Comparison of ENCODE assay signal across 18 cellular contexts in genomic region chr22:37183432-37184379, GRCh38. TPM values are rescaled to one million over a fixed set of nuclear protein-coding genes. Genes with fewer than 3 reads are reported as not detected.
DNase-seq lines count a peak whose midpoint lies in the region; ATAC-seq and TF ChIP-seq lines count a peak whose summit lies in the region.
"Had no signal": no experiment of that assay in that cellular context is flagged by ENCODE, and none has a peak within 500 bp of the region (broad histone marks: within the 10 kb centered on the region; RNA-seq: fewer than 3 reads in every experiment).

No MANE protein-coding gene starts in this region.

- POLR2A ChIA-PET in CD4-positive, alpha-beta memory T cell (lab: Charles Lee; ENCODE audit: partially characterized antibody): interaction anchor here (0.7 to 1.5 kb wide), 8 partner anchors 9 to 61 kb away, joined by 3 to 4 read pairs (median 4); no protein-coding TSS in a partner anchor

- H2AK5ac ChIP-seq in mesendoderm (ENCODE audit: low read length): no peak overlapping the region

- no peak overlapping the region for H3K4ac ChIP-seq in mesendoderm (ENCODE audit: low read depth, low read length)

- no peak overlapping the region for H3K23ac ChIP-seq in mesendoderm (ENCODE audit: low read length)

- H3K4me3 ChIP-seq in BLaER1 (no peak overlapping the region), RWPE2 (ENCODE audit: severe bottlenecking) (no peak overlapping the region), mesendoderm (ENCODE audit: low read length) (no peak overlapping the region), HAP-1 (no peak overlapping the region)
- H3K4me3 ChIP-seq in CD4-positive, alpha-beta memory T cell (ENCODE audit: low read length in 2 of 2): no peak overlapping the region
- H3K4me3 ChIP-seq: skin epidermis had no signal

- H3K27me3 ChIP-seq in BLaER1 (no peaks in the 10 kb centered on the region), RWPE2 (ENCODE audit: insufficient read depth, poor library complexity, severe bottlenecking) (no peaks in the 10 kb centered on the region), mesendoderm (ENCODE audit: insufficient read depth, low read length, poor library complexity) (no peaks in the 10 kb centered on the region), HAP-1 (ENCODE audit: low read depth) (0 out of 2 replicates have a peak, but pooled peaks cover 2% of the 10 kb centered on the region)
- no peaks in the 10 kb centered on the region for H3K27me3 ChIP-seq in CD4-positive, alpha-beta memory T cell (ENCODE audit: insufficient read depth, low read length)

- H3K56ac ChIP-seq in mesendoderm (ENCODE audit: low read length): peak overlapping the region; percentile 20

- H3K18ac ChIP-seq in mesendoderm (ENCODE audit: low read length): no peak overlapping the region

- no peaks in the 10 kb centered on the region for H3K27me3 Mint-ChIP-seq in CD4-positive, alpha-beta memory T cell
- no peaks in the 10 kb centered on the region for H3K27me3 Mint-ChIP-seq in T-helper 17 cell

- H3K4me1 ChIP-seq in BLaER1 (peaks cover 78% of the 10 kb centered on the region), RWPE2 (ENCODE audit: insufficient read depth, poor library complexity, severe bottlenecking) (peaks cover 20% of the 10 kb centered on the region), mesendoderm (ENCODE audit: control insufficient read depth, low read depth, low read length) (peaks cover 6% of the 10 kb centered on the region), HAP-1 (no peaks in the 10 kb centered on the region; the same call in 1 of the 2 replicates)
- H3K4me1 ChIP-seq in CD4-positive, alpha-beta memory T cell (ENCODE audit: insufficient read depth, low read length): peaks cover 55% of the 10 kb centered on the region

- no peak overlapping the region for H2BK5ac ChIP-seq in mesendoderm (ENCODE audit: low read length)

- H3K36me3 Mint-ChIP-seq in CD4-positive, alpha-beta memory T cell: peaks cover 0 to 2% of the 10 kb centered on the region in 2 donors
- no peaks in the 10 kb centered on the region for H3K36me3 Mint-ChIP-seq in T-helper 17 cell (ENCODE audit: low read depth)
- H3K36me3 Mint-ChIP-seq: naive B cell had no signal

- no peak overlapping the region for H2BK15ac ChIP-seq in mesendoderm (replicated peaks; ENCODE audit: low read depth)

- peaks cover 22 to 48% (median 34%) of the 10 kb centered on the region in 4 donors for H3K4me1 Mint-ChIP-seq in CD4-positive, alpha-beta memory T cell
- H3K4me1 Mint-ChIP-seq in T-helper 17 cell: peaks cover 13% of the 10 kb centered on the region

- peak overlapping the region; percentile 33; the same call in 1 of the 2 replicates for H3K27ac ChIP-seq in BLaER1
- H3K27ac ChIP-seq in CD4-positive, alpha-beta memory T cell (ENCODE audit: low read depth, low read length): no peak overlapping the region
- H3K27ac ChIP-seq in RWPE2 (ENCODE audit: poor library complexity, severe bottlenecking): no peak overlapping the region
- no peak overlapping the region for H3K27ac ChIP-seq in mesendoderm (ENCODE audit: low read depth, low read length)
- H3K27ac ChIP-seq: C4-2B had no signal

- no peaks in the 10 kb centered on the region for H4K20me1 ChIP-seq in BLaER1

- intact Hi-C loops in CD4-positive, alpha-beta memory T cell (cut with micrococcal nuclease): no loop called here

- H3K9ac ChIP-seq in BLaER1 (0 out of 2 replicates have a peak overlapping the region, but pooled peaks have one; percentile 3), mesendoderm (ENCODE audit: low read length) (no peak overlapping the region)

- no peak for DNase-seq in CD4-positive, alpha-beta memory T cell
- DNase-seq in RWPE2 (ENCODE audit: low spot score) (peak; percentile 42), mesendoderm (no peak), T-helper 17 cell (no peak), HAP-1 (ENCODE audit: low spot score in 2 of 2) (no peak), NCI-H526 (lab: John Stamatoyannopoulos, UW) (no peak)
- DNase-seq in activated CD4-positive, CD25-positive, alpha-beta regulatory T cell (lab: John Stamatoyannopoulos, UW): no peak
- DNase-seq: activated CD4-positive, alpha-beta T cell treated with anti-CD3 and anti-CD28 coated beads for 48 hours; activated gamma-delta T cell; naive B cell; NCI-H2171 had no signal

- H2BK120ac ChIP-seq in mesendoderm (ENCODE audit: low read depth, low read length): no peak overlapping the region

- H3K9me3 Mint-ChIP-seq in CD4-positive, alpha-beta memory T cell: peaks cover 0 to 2% (median 0%) of the 10 kb centered on the region in 8 donors
- H3K9me3 Mint-ChIP-seq: naive B cell had no signal

- H3K36me3 ChIP-seq in BLaER1 (no peaks in the 10 kb centered on the region), RWPE2 (ENCODE audit: low read depth) (no peaks in the 10 kb centered on the region), mesendoderm (ENCODE audit: control insufficient read depth, insufficient read depth, low read length) (no peaks in the 10 kb centered on the region), HAP-1 (replicated peaks) (no peaks in the 10 kb centered on the region)
- H3K36me3 ChIP-seq in CD4-positive, alpha-beta memory T cell (ENCODE audit: insufficient read depth, low read length): no peaks in the 10 kb centered on the region

- no peak overlapping the region for H4K8ac ChIP-seq in mesendoderm (ENCODE audit: low read depth, low read length)

- TF ChIP-seq CTCF in RWPE2 (IDR thresholded peaks at IDR 0.05; ENCODE audit: poor library complexity, severe bottlenecking): no peak

- in situ Hi-C loops in HAP-1 (cut with MboI; ENCODE audit: low sequenced_read_pairs): no loop called here

- no peaks in the 10 kb centered on the region for H3K79me1 ChIP-seq in mesendoderm (ENCODE audit: low read length)

- H3K79me2 ChIP-seq in mesendoderm (ENCODE audit: control insufficient read depth, insufficient read depth, low read length): no peaks in the 10 kb centered on the region

- peak overlapping the region; percentile 44 for H3K4me2 ChIP-seq in BLaER1
- no peak overlapping the region for H3K4me2 ChIP-seq in mesendoderm (ENCODE audit: low read length)

- peak overlapping the region in 4 of 7 donors; percentile 3 to 88 (median 40) for H3K27ac Mint-ChIP-seq in CD4-positive, alpha-beta memory T cell
- H3K27ac Mint-ChIP-seq in T-helper 17 cell: no peak overlapping the region

- no peak overlapping the region for H4K5ac ChIP-seq in mesendoderm (ENCODE audit: low read length)

- CTCF ChIA-PET in CD4-positive, alpha-beta memory T cell (lab: Charles Lee; ENCODE audit: partially characterized antibody): interaction anchor here (0.8 to 1.6 kb wide), 4 partner anchors 16 to 104 kb away, joined by 3 to 4 read pairs (median 3); no protein-coding TSS in a partner anchor

- no peak for ATAC-seq in RWPE2 (ENCODE audit: low read depth)
- ATAC-seq in T-helper 17 cell: no peak

- peak overlapping the region in 3 of 8 donors; percentile 20 to 61 (median 54) for H3K4me3 Mint-ChIP-seq in CD4-positive, alpha-beta memory T cell
- no peak overlapping the region for H3K4me3 Mint-ChIP-seq in T-helper 17 cell
- H3K4me3 Mint-ChIP-seq: naive B cell had no signal

- no CpG with 5 or more reads among the region's 17 CpGs for WGBS in mesendoderm (ENCODE audit: extremely low coverage, insufficient coverage, low lambda C conversion rate)

- H3K9me3 ChIP-seq in BLaER1: no peaks in the 10 kb centered on the region
- no peaks in the 10 kb centered on the region for H3K9me3 ChIP-seq in CD4-positive, alpha-beta memory T cell (ENCODE audit: control insufficient read depth in 1 of 2, low read length in 2 of 2)
- H3K9me3 ChIP-seq in RWPE2 (ENCODE audit: severe bottlenecking): no peaks in the 10 kb centered on the region
- no peaks in the 10 kb centered on the region for H3K9me3 ChIP-seq in T-helper 17 cell (ENCODE audit: control insufficient read depth, low read length, poor library complexity, severe bottlenecking)
- H3K9me3 ChIP-seq in HAP-1: no peaks in the 10 kb centered on the region

RNA-seq across cellular contexts. Expression of gene C1QTNF6, which starts 4.3 kb away (rescaled TPM):
- 10 to 100 TPM; 23.1 to 24.8 TPM for total RNA-seq in CD4-positive, alpha-beta memory T cell
- polyA plus RNA-seq in CD4-positive, alpha-beta memory T cell: under 1 TPM; 0.49 to 0.89 TPM
- 1.8 TPM for polyA plus RNA-seq in mesendoderm (2013, experiment 1 of 2)
- polyA plus RNA-seq in mesendoderm (2013, experiment 2 of 2): 2.5 TPM
- total RNA-seq in T-helper 17 cell: 10 to 100 TPM; 11.2 to 11.8 TPM

RNA-seq across cellular contexts. Expression of gene SSTR3, which starts 28.6 kb away (rescaled TPM):
- 1 to 10 TPM; 8.2 to 9.3 TPM for total RNA-seq in CD4-positive, alpha-beta memory T cell
- 1 to 10 TPM in 1 of 2 donors, under 1 TPM in 1; 0.50 to 1.4 TPM for polyA plus RNA-seq in CD4-positive, alpha-beta memory T cell
- 0.03 TPM for polyA plus RNA-seq in mesendoderm (2013, experiment 1 of 2)
- polyA plus RNA-seq in mesendoderm (2013, experiment 2 of 2): 0.01 TPM
- 1 to 10 TPM in 1 of 2 donors, under 1 TPM in 1; 0.37 to 2.1 TPM for total RNA-seq in T-helper 17 cell
- total RNA-seq: bronchial epithelial cell, G401, glomerular endothelial cell had no signal
- polyA plus RNA-seq: keratinocyte had no signal

RNA-seq across cellular contexts. Expression of gene IL2RB, which starts 34.0 kb away (rescaled TPM):
- total RNA-seq in CD4-positive, alpha-beta memory T cell: 10 to 100 TPM; 55.4 to 63.8 TPM
- polyA plus RNA-seq in CD4-positive, alpha-beta memory T cell: 100 to 1,000 TPM in 1 of 2 donors, 10 to 100 TPM in 1; 37.6 to 107 TPM
- 1.2 TPM for polyA plus RNA-seq in mesendoderm (2013, experiment 1 of 2)
- 1.2 TPM for polyA plus RNA-seq in mesendoderm (2013, experiment 2 of 2)
- 100 to 1,000 TPM in 1 of 2 donors, 10 to 100 TPM in 1; 76.4 to 107 TPM for total RNA-seq in T-helper 17 cell
- total RNA-seq: bronchial epithelial cell, G401 had no signal
